In the genomic region with DNA sequence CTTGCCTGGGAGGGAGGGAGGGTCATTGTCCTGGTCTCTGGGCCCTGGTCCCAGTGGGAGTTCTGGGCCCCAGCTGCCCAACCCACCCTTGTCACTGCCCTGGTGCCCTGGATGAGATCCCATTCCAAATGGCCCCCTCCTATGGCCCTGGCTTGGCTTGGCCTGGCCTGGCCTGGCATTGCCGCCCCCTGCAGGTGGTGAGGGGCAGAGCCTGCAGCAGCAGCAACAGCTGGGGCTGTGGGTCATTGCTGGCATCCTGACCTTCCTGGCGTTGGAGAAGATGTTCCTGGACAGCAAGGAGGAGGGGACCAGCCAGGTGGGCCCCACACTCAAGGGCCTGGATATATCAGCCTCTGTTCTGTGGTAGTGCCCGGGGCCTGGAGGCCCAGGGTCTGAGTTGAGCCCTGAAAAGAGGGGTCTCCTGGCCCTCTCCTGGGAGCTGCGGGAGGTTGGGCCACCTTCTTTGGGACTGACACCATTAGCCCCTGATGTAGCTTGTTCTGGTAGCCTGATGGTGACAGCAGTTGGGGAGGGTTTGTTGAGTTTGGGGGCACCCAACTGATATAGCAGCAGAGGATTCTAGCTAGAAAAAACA, we compare ENCODE assay signal across 8 cellular contexts. TPM values are rescaled to one million over a fixed set of nuclear protein-coding genes. Genes with fewer than 3 reads are reported as not detected.
DNase-seq lines count a peak whose midpoint lies in the region; ATAC-seq and TF ChIP-seq lines count a peak whose summit lies in the region.

No MANE protein-coding gene starts in this region.

- 60% methylated on average over 3 of the region's 4 CpGs for WGBS in SK-N-SH (ENCODE audit: low lambda C conversion rate)

- DNase-seq in SK-N-SH (peak; percentile 87), iPS-NIHi7 (ENCODE audit: extremely low spot score) (peak; percentile 74), putamen (ENCODE audit: low spot score) (no peak)
- DNase-seq in activated naive CD4-positive, alpha-beta T cell treated with anti-CD3 and anti-CD28 coated beads for 36 hours, result peak; percentile 65
- DNase-seq in stimulated activated naive B cell treated with anti-CD40 and anti-IgM and Interleukin-4, amounts not matched to agents 10 μg/mL and 1 μg/mL and 100 μg/mL, for 72 hours, result peak; percentile 39

- no peaks in the 10 kb centered on the region for H3K9me3 Mint-ChIP-seq in activated naive CD4-positive, alpha-beta T cell treated with anti-CD3 and anti-CD28 coated beads for 36 hours
- no peaks in the 10 kb centered on the region for H3K9me3 Mint-ChIP-seq in stimulated activated naive B cell treated with anti-CD40 and anti-IgM and Interleukin-4, amounts not matched to agents 10 μg/mL and 1 μg/mL and 100 μg/mL, for 72 hours

- H3K27me3 ChIP-seq in SK-N-SH (ENCODE audit: insufficient read depth) (no peaks in the 10 kb centered on the region), OCI-LY3 (ENCODE audit: low read depth, low read length) (no peaks in the 10 kb centered on the region)

- TF ChIP-seq CTCF in SK-N-SH (IDR thresholded peaks at IDR 0.05) (peak; percentile 78), OCI-LY3 (IDR thresholded peaks at IDR 0.05; ENCODE audit: low read depth, low read length) (peak; percentile 82)

- H4K20me1 ChIP-seq in SK-N-SH (ENCODE audit: insufficient read depth) (0 out of 2 replicates have a peak, but pooled peaks cover 3% of the 10 kb centered on the region), OCI-LY3 (ENCODE audit: insufficient read depth, low read length) (no peaks in the 10 kb centered on the region)

- H2AFZ ChIP-seq in SK-N-SH (ENCODE audit: low read depth) (no peak overlapping the region), OCI-LY3 (ENCODE audit: low read depth, low read length) (no peak overlapping the region)

- H3K9ac ChIP-seq in SK-N-SH (no peak overlapping the region), OCI-LY3 (ENCODE audit: low read length) (no peak overlapping the region)

- CTCF ChIA-PET in SK-N-SH (lab: Yijun Ruan, JAX), result interaction anchor here (0.6 to 20.7 kb wide), 25 partner anchors 10 to 232 kb away, joined by 3 to 239 read pairs (median 4); partner anchors contain the start of genes C1QTNF4, NR1H3 and PSMC3
- CTCF ChIA-PET in activated naive CD4-positive, alpha-beta T cell treated with anti-CD3 and anti-CD28 coated beads for 36 hours (lab: Charles Lee), result interaction anchor here (0.6 to 7.0 kb wide), 22 partner anchors 9 to 214 kb away, joined by 3 to 99 read pairs (median 4); partner anchors contain the start of genes ACP2, DDB2, PSMC3 and PTPMT1

- H3K4me3 Mint-ChIP-seq in activated naive CD4-positive, alpha-beta T cell treated with anti-CD3 and anti-CD28 coated beads for 36 hours, result no peak overlapping the region
- H3K4me3 Mint-ChIP-seq in stimulated activated naive B cell treated with anti-CD40 and anti-IgM and Interleukin-4, amounts not matched to agents 10 μg/mL and 1 μg/mL and 100 μg/mL, for 72 hours, result no peak overlapping the region

- peaks cover 19% of the 10 kb centered on the region for H3K4me1 Mint-ChIP-seq in activated naive CD4-positive, alpha-beta T cell treated with anti-CD3 and anti-CD28 coated beads for 36 hours (ENCODE audit: low read depth)
- H3K4me1 Mint-ChIP-seq in stimulated activated naive B cell treated with anti-CD40 and anti-IgM and Interleukin-4, amounts not matched to agents 10 μg/mL and 1 μg/mL and 100 μg/mL, for 72 hours, result peaks cover 23 to 34% of the 10 kb centered on the region in 2 donors

- no peak overlapping the region for H3K27ac Mint-ChIP-seq in activated naive CD4-positive, alpha-beta T cell treated with anti-CD3 and anti-CD28 coated beads for 36 hours
- H3K27ac Mint-ChIP-seq in stimulated activated naive B cell treated with anti-CD40 and anti-IgM and Interleukin-4, amounts not matched to agents 10 μg/mL and 1 μg/mL and 100 μg/mL, for 72 hours, result peak overlapping the region; percentile 62

- H3K27ac ChIP-seq in SK-N-SH (ENCODE audit: low read depth in 2 of 2, low read length in 1 of 2) (peak overlapping the region in 1 of 2 experiments; percentile 53; a peak in 1 of 4 replicates), OCI-LY3 (ENCODE audit: low read length) (no peak overlapping the region)

- H3K36me3 ChIP-seq in SK-N-SH (replicated peaks in 1 of 2; ENCODE audit: control insufficient read depth in 1 of 2, insufficient read depth in 2 of 2, low read length in 1 of 2), result peaks cover 39 to 40% of the 10 kb centered on the region in 2 experiments
- H3K36me3 ChIP-seq in OCI-LY3 (replicated peaks; ENCODE audit: low read depth, low read length), result peaks cover 5% of the 10 kb centered on the region

- no peaks in the 10 kb centered on the region for H3K27me3 Mint-ChIP-seq in activated naive CD4-positive, alpha-beta T cell treated with anti-CD3 and anti-CD28 coated beads for 36 hours (ENCODE audit: low read depth)
- no peaks in the 10 kb centered on the region for H3K27me3 Mint-ChIP-seq in stimulated activated naive B cell treated with anti-CD40 and anti-IgM and Interleukin-4, amounts not matched to agents 10 μg/mL and 1 μg/mL and 100 μg/mL, for 72 hours

- TF ChIP-seq RAD21 in SK-N-SH (IDR thresholded peaks at IDR 0.05; ENCODE audit: low read length), result peak; percentile 56

- H3K36me3 Mint-ChIP-seq in activated naive CD4-positive, alpha-beta T cell treated with anti-CD3 and anti-CD28 coated beads for 36 hours (ENCODE audit: low read depth), result peaks cover 8% of the 10 kb centered on the region
- H3K36me3 Mint-ChIP-seq in stimulated activated naive B cell treated with anti-CD40 and anti-IgM and Interleukin-4, amounts not matched to agents 10 μg/mL and 1 μg/mL and 100 μg/mL, for 72 hours, result peaks cover 22 to 38% of the 10 kb centered on the region in 2 donors

- H3K9me2 ChIP-seq in SK-N-SH, result no peaks in the 10 kb centered on the region

- peaks cover 34 to 38% of the 10 kb centered on the region in 2 experiments; a peak in 3 of 4 replicates for H3K4me1 ChIP-seq in SK-N-SH (ENCODE audit: control insufficient read depth in 1 of 2, insufficient read depth in 2 of 2, low read depth in 1 of 2, low read length in 1 of 2)
- H3K4me1 ChIP-seq in OCI-LY3 (ENCODE audit: low read length), result peaks cover 13% of the 10 kb centered on the region

- peaks cover 31% of the 10 kb centered on the region for H3F3A ChIP-seq in SK-N-SH (replicated peaks; ENCODE audit: insufficient read depth)

- POLR2A ChIA-PET in SK-N-SH (lab: Yijun Ruan, JAX), result interaction anchor here (0.5 to 1.3 kb wide), 5 partner anchors 8 to 141 kb away, joined by 3 to 4 read pairs (median 3); no protein-coding TSS in a partner anchor

- ATAC-seq in SK-N-SH treated with all-trans-retinoic acid at 6 μM for 48 hours (no peak; the same call in 2 of the 3 replicates), HG03571 (IDR thresholded peaks at IDR 0.05; ENCODE audit: unreplicated experiment) (no peak)
- no peak for ATAC-seq in stimulated activated naive B cell treated with anti-CD40 and anti-IgM and Interleukin-4, amounts not matched to agents 10 μg/mL and 1 μg/mL and 100 μg/mL, for 72 hours (replicated peaks)

- no peak for TF ChIP-seq EP300 in SK-N-SH (IDR thresholded peaks at IDR 0.05; ENCODE audit: borderline replicate concordance in 1 of 2, low read depth in 1 of 2, low read length in 1 of 2)

- no peak overlapping the region for H3K4me2 ChIP-seq in SK-N-SH
- H3K4me2 ChIP-seq in OCI-LY3 (ENCODE audit: low read length), result no peak overlapping the region

- H3K79me2 ChIP-seq in SK-N-SH (ENCODE audit: insufficient read depth), result peaks cover 42% of the 10 kb centered on the region
- H3K79me2 ChIP-seq in OCI-LY3 (ENCODE audit: low read length), result no peaks in the 10 kb centered on the region

- H3K9me3 ChIP-seq in SK-N-SH (no peaks in the 10 kb centered on the region), OCI-LY3 (ENCODE audit: insufficient read depth, low read length) (no peaks in the 10 kb centered on the region)

- intact Hi-C loops in activated naive CD4-positive, alpha-beta T cell treated with anti-CD3 and anti-CD28 coated beads for 36 hours (cut with micrococcal nuclease), result no loop called here

- H3K4me3 ChIP-seq in SK-N-SH (ENCODE audit: low read depth in 2 of 2, low read length in 1 of 2), result no peak overlapping the region
- H3K4me3 ChIP-seq in OCI-LY3 (ENCODE audit: low read length), result no peak overlapping the region

TF ChIP-seq in SK-N-SH, 30 proteins besides CTCF, POLR2A, EP300 and RAD21 (continues in another document):
- TF ChIP-seq SMC3 (IDR thresholded peaks at IDR 0.05; ENCODE audit: low read depth, low read length), result peak; percentile 40; the same call in 1 of the 2 replicates
- no peak for TF ChIP-seq FOXM1 (IDR thresholded peaks at IDR 0.05; ENCODE audit: low read depth)

TF ChIP-seq in SK-N-SH treated with all-trans-retinoic acid at 6 μM for 48 hours, 23 proteins besides CTCF, POLR2A, EP300 and RAD21 (continues in another document):
- TF ChIP-seq OSR1 (CRISPR knock-in tag; IDR thresholded peaks at IDR 0.05), result no peak
- no peak for TF ChIP-seq TCF4 (CRISPR knock-in tag; IDR thresholded peaks at IDR 0.05; ENCODE audit: borderline replicate concordance)
- TF ChIP-seq RARB (CRISPR knock-in tag; IDR thresholded peaks at IDR 0.05), result no peak
- no peak for TF ChIP-seq BACH2 (CRISPR knock-in tag; IDR thresholded peaks at IDR 0.05; ENCODE audit: borderline replicate concordance)
- no peak for TF ChIP-seq ISL1 (CRISPR knock-in tag; IDR thresholded peaks at IDR 0.05)

RNA-seq across cellular contexts. Expression of gene SLC39A13, which starts 3.9 kb away (rescaled TPM):
- 65.5 and 70.7 TPM in 2 replicates for polyA plus RNA-seq in SK-N-SH (2012; rRNA removed)
- polyA plus RNA-seq in SK-N-SH (2012; cell fraction: cytosol; rRNA removed), result 25.2 and 42.6 TPM in 2 replicates
- 288 and 306 TPM in 2 replicates for polyA plus RNA-seq in SK-N-SH (2012; cell fraction: nucleus; rRNA removed)
- total RNA-seq in activated naive CD4-positive, alpha-beta T cell treated with anti-CD3 and anti-CD28 coated beads for 36 hours, result 1 to 10 TPM; 9.2 TPM

RNA-seq across cellular contexts. Expression of gene PSMC3, which starts 14.0 kb away (rescaled TPM):
- polyA plus RNA-seq in SK-N-SH (2012; rRNA removed), result 184 and 191 TPM in 2 replicates
- polyA plus RNA-seq in SK-N-SH (2012; cell fraction: cytosol; rRNA removed), result 204 and 247 TPM in 2 replicates
- polyA plus RNA-seq in SK-N-SH (2012; cell fraction: nucleus; rRNA removed), result 98.8 and 147 TPM in 2 replicates
- 100 to 1,000 TPM; 127 to 129 TPM for total RNA-seq in activated naive CD4-positive, alpha-beta T cell treated with anti-CD3 and anti-CD28 coated beads for 36 hours

RNA-seq across cellular contexts. Expression of gene SPI1, which starts 33.9 kb away (rescaled TPM):
- polyA plus RNA-seq in SK-N-SH (2012; rRNA removed), result 0.19 TPM in 1 of 2 replicates, not detected in the other
- polyA plus RNA-seq in SK-N-SH (2012; cell fraction: cytosol; rRNA removed), result 0.08 and 0.09 TPM in 2 replicates
- 0.06 and 0.31 TPM in 2 replicates for polyA plus RNA-seq in SK-N-SH (2012; cell fraction: nucleus; rRNA removed)
- not detected for total RNA-seq in activated naive CD4-positive, alpha-beta T cell treated with anti-CD3 and anti-CD28 coated beads for 36 hours

RNA-seq across cellular contexts. Expression of gene RAPSN, which starts 36.7 kb away (rescaled TPM):
- polyA plus RNA-seq in SK-N-SH (2012; rRNA removed), result 0.07 and 0.23 TPM in 2 replicates
- polyA plus RNA-seq in SK-N-SH (2012; cell fraction: cytosol; rRNA removed), result 0.01 and 0.05 TPM in 2 replicates
- 0.50 and 0.52 TPM in 2 replicates for polyA plus RNA-seq in SK-N-SH (2012; cell fraction: nucleus; rRNA removed)
- not detected for total RNA-seq in activated naive CD4-positive, alpha-beta T cell treated with anti-CD3 and anti-CD28 coated beads for 36 hours

RNA-seq across cellular contexts. Expression of gene MYBPC3, which starts 59.7 kb away (rescaled TPM):
- not detected in 2 replicates for polyA plus RNA-seq in SK-N-SH (2012; rRNA removed)
- not detected in 2 replicates for polyA plus RNA-seq in SK-N-SH (2012; cell fraction: cytosol; rRNA removed)
- polyA plus RNA-seq in SK-N-SH (2012; cell fraction: nucleus; rRNA removed), result not detected in 2 replicates
- total RNA-seq in activated naive CD4-positive, alpha-beta T cell treated with anti-CD3 and anti-CD28 coated beads for 36 hours, result not detected
